Comparison of ENCODE assay signal across 1 cellular context in genomic region chr5:95918421-95919006, GRCh38.
TF ChIP-seq lines count a peak whose summit lies in the region.

No MANE protein-coding gene starts in this region.

TF ChIP-seq in IMR-90, 13 proteins besides CTCF, POLR2A, EP300 and RAD21 (continued from another document):
- TF ChIP-seq ELK1 (IDR thresholded peaks at IDR 0.05; ENCODE audit: borderline replicate concordance, low read depth, low read length) (no peak), CEBPB (IDR thresholded peaks at IDR 0.05; ENCODE audit: low read depth, low read length) (no peak), MAFK (IDR thresholded peaks at IDR 0.05; ENCODE audit: low read depth, low read length) (no peak), USF2 (IDR thresholded peaks at IDR 0.05; ENCODE audit: low read depth, low read length) (no peak), MXI1 (IDR thresholded peaks at IDR 0.05; ENCODE audit: borderline replicate concordance, low read depth, low read length) (no peak), MAZ (IDR thresholded peaks at IDR 0.05; ENCODE audit: borderline replicate concordance, low read depth, low read length) (no peak), RFX5 (IDR thresholded peaks at IDR 0.05; ENCODE audit: low read depth, low read length) (no peak), NFE2L2 (IDR thresholded peaks at IDR 0.05; ENCODE audit: low read depth, low read length) (no peak)
